In genomic region chr4:139085141-139085540, GRCh38 we compare ENCODE assay signal across 8 cellular contexts.
DNase-seq lines count a peak whose midpoint lies in the region; ATAC-seq, FAIRE-seq and TF ChIP-seq lines count a peak whose summit lies in the region.

No MANE protein-coding gene starts in this region.

- TF ChIP-seq EP300 in HepG2 (IDR thresholded peaks at IDR 0.05; ENCODE audit: low read depth in 2 of 2, low read length in 2 of 2) (no peak), HepG2 (CRISPR knock-in tag; IDR thresholded peaks at IDR 0.05; ENCODE audit: borderline replicate concordance) (no peak)

- H4K20me1 ChIP-seq in HepG2 (ENCODE audit: insufficient read depth, low read length): peaks cover 21% of the 10 kb centered on the region

- peak overlapping the region; percentile 83 to 92 for H3K4me3 ChIP-seq in ascending aorta
- H3K4me3 ChIP-seq in HepG2 (replicated peaks in 1 of 3; ENCODE audit: insufficient read depth in 1 of 3, low read depth in 2 of 3, low read length in 3 of 3): peak overlapping the region; percentile 69 to 95 (median 71); a peak in 5 of 6 replicates

- H3K36me3 ChIP-seq in ascending aorta: no peaks in the 10 kb centered on the region
- H3K36me3 ChIP-seq in HepG2 (replicated peaks in 1 of 2; ENCODE audit: control insufficient read depth in 1 of 2, insufficient read depth in 2 of 2, low read length in 2 of 2): no peaks in the 10 kb centered on the region

- WGBS in HepG2 (ENCODE audit: low lambda C conversion rate): 9% methylated on average over 5 of the region's 5 CpGs

- TF ChIP-seq CTCF in C4-2B (conservative IDR thresholded peaks at IDR 0.05) (peak; percentile 44), ascending aorta (IDR thresholded peaks at IDR 0.05) (peak in 1 of 3 experiments; percentile 15), HepG2 (CRISPR knock-in tag; IDR thresholded peaks at IDR 0.05) (peak; percentile 42)

- in situ Hi-C loops in HepG2 (cut with HindIII; ENCODE audit: extremely low pct_ligation_motif_present, low pct_unique_long_range_greater_than_20kb): loop anchor here (10.0 kb wide), 1 partner anchor 220 kb away; the partner anchor contains the start of genes NAA15 and NDUFC1

- peak overlapping the region; percentile 95 for H3K4me2 ChIP-seq in HepG2 (ENCODE audit: low read depth, low read length)

- no peak for TF ChIP-seq POLR2A in HepG2 (IDR thresholded peaks at IDR 0.05; ENCODE audit: insufficient read depth in 1 of 2, low read depth in 2 of 2, low read length in 2 of 2)
- no peak for TF ChIP-seq POLR2A in GM18505 (IDR thresholded peaks at IDR 0.05; ENCODE audit: borderline replicate concordance, extremely low read depth, insufficient read depth, insufficient read length)

- DNase-seq in HT-29 (ENCODE audit: low spot score) (peak; percentile 40), ascending aorta (ENCODE audit: low spot score in 2 of 2) (no peak), HepG2 (ENCODE audit: low spot score) (peak; percentile 11), NCI-H1694 (lab: John Stamatoyannopoulos, UW) (no peak), DMS153 (lab: John Stamatoyannopoulos, UW) (no peak), NCI-H748 (lab: John Stamatoyannopoulos, UW; ENCODE audit: unreplicated experiment) (no peak)

- peaks cover 29% of the 10 kb centered on the region for H3K79me2 ChIP-seq in HepG2 (ENCODE audit: insufficient read depth, low read length)

- CTCF ChIA-PET in HepG2 (lab: Yijun Ruan, JAX; ENCODE audit: low intra/inter-chr PET ratio, low total read pairs): no interaction called here

- H3K27ac ChIP-seq in C4-2B: no peak overlapping the region
- peak overlapping the region; percentile 81 to 97 for H3K27ac ChIP-seq in ascending aorta
- H3K27ac ChIP-seq in HepG2 (ENCODE audit: extremely low read length, insufficient read depth, low read length): peak overlapping the region; percentile 94

- H2AFZ ChIP-seq in HepG2 (ENCODE audit: low read length): no peak overlapping the region

- no peaks in the 10 kb centered on the region for H3K27me3 ChIP-seq in ascending aorta
- H3K27me3 ChIP-seq in HepG2 (ENCODE audit: control insufficient read depth in 1 of 2, insufficient read depth in 2 of 2, low read length in 2 of 2): no peaks in the 10 kb centered on the region; a peak in 1 of 5 replicates

- BruUV-seq in HepG2 (replicated peaks; lab: Mats Ljungman, UMichigan): no TSS peak

- H3K4me1 ChIP-seq in ascending aorta: peaks cover 0 to 6% of the 10 kb centered on the region in 2 donors
- peaks cover 32% of the 10 kb centered on the region for H3K4me1 ChIP-seq in HepG2 (ENCODE audit: insufficient read depth, low read length)

- peak overlapping the region; percentile 87 for H3K9ac ChIP-seq in HepG2 (ENCODE audit: insufficient read depth, low read depth, low read length)

- H3K9me3 ChIP-seq in ascending aorta (no peaks in the 10 kb centered on the region), HepG2 (ENCODE audit: low read length) (no peaks in the 10 kb centered on the region)

- no peak for FAIRE-seq in HepG2 (lab: Jason Lieb, UNC)

- TF ChIP-seq RAD21 in HepG2 (CRISPR knock-in tag; IDR thresholded peaks at IDR 0.05): no peak

- POLR2A ChIA-PET in HepG2 (lab: Yijun Ruan, JAX): interaction anchor here (1.3 to 1.5 kb wide), 2 partner anchors 211 to 216 kb away, joined by 5 to 9 read pairs; partner anchors contain the start of gene NAA15

- ATAC-seq in HepG2 (no peak), GM18505 (IDR thresholded peaks at IDR 0.05; ENCODE audit: unreplicated experiment) (no peak)

- intact Hi-C loops in ascending aorta (cut with DNase I) (loop anchor here (5.0 to 10.0 kb wide), 2 partner anchors 470 to 1558 kb away; partner anchors contain the start of gene SETD7), HepG2 (cut with micrococcal nuclease; ENCODE audit: unreplicated experiment) (no loop called here)

TF ChIP-seq in HepG2, 621 proteins besides CTCF, POLR2A, EP300 and RAD21:
- 0 out of 2 replicates have a peak, but pooled peaks have one; percentile 23 for TF ChIP-seq ZBTB3 (CRISPR knock-in tag; IDR thresholded peaks at IDR 0.05; ENCODE audit: borderline replicate concordance, low read depth)
- no peak for TF ChIP-seq GABPB1 (CRISPR knock-in tag; IDR thresholded peaks at IDR 0.05)
- TF ChIP-seq MAFK (conservative IDR thresholded peaks at IDR 0.05 in 1 of 2, IDR thresholded peaks at IDR 0.05 in 1 of 2; ENCODE audit: low read length in 2 of 2): peak; percentile 98
- 0 out of 2 replicates have a peak, but pooled peaks have one; percentile 15 for TF ChIP-seq SAP130 (CRISPR knock-in tag; IDR thresholded peaks at IDR 0.05; ENCODE audit: low read depth)
- no peak for TF ChIP-seq HINFP (CRISPR knock-in tag; IDR thresholded peaks at IDR 0.05; ENCODE audit: low read depth)
- peak; percentile 98 for TF ChIP-seq MAFF (IDR thresholded peaks at IDR 0.05; ENCODE audit: low read depth, low read length)
- no peak for TF ChIP-seq HMGXB4 (CRISPR knock-in tag; IDR thresholded peaks at IDR 0.05; ENCODE audit: borderline replicate concordance in 1 of 2, low read depth in 1 of 2)

Comparison
In these comparisons a context has a peak if more than half of its experiments do, and no peak if none do; other contexts are left out.
1. DNase-seq: peak in HT-29 (single experiment) and HepG2 (single experiment); none in ascending aorta (0 of 2), NCI-H1694 (single experiment), DMS153 (single experiment) and NCI-H748 (single experiment).